ENCODE assay signal across 1 cellular context in the genomic region with DNA sequence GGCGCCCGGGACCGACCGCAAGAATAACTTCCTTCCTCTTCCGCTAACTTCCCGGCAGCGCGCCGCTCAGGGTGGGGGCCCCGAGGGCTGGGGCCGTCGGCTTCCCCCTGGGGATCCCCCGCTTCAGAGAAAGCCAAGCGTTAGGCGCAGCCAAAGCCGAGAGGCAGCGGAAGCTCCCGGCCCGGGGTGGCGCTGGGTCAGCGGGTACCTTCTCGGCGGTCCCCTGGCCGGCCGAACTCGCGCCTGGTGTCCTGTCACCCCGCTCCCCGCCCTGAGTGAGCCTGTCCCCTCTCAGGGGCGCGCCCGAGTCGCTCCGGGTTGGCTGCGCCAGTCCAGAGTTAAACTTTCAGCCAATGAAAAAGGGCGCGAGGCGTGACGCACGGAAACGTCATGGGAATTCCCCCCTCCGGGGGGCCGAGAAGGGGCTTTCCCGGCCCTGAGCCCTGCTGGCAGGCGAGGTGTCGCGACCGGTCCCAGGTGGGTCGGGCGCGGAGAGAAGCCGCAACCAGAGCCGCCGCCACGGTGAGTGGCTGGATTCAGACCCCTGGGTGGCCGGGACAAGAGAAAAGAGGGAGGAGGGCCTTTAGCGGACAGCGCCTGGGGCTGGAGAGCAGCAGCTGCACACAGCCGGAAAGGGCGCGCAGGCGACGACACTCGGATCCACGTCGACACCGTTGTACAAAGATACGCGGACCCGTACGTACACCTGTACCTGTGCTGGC.
A peak's percentile ranks its signal among the peaks of the same experiment; 100 is the strongest.
TF ChIP-seq lines count a peak whose summit lies in the region.

No MANE protein-coding gene starts in this region.

TF ChIP-seq in HepG2, 621 proteins besides CTCF, POLR2A, EP300 and RAD21 (continued from another document and continues in another):
- TF ChIP-seq ZNF841 (CRISPR knock-in tag; IDR thresholded peaks at IDR 0.05; ENCODE audit: borderline replicate concordance), result no peak
- TF ChIP-seq ZNF234 (CRISPR knock-in tag; conservative IDR thresholded peaks at IDR 0.05), result no peak
- TF ChIP-seq ZNF850 (CRISPR knock-in tag; conservative IDR thresholded peaks at IDR 0.05), result no peak
- no peak for TF ChIP-seq ZNF781 (CRISPR knock-in tag; IDR thresholded peaks at IDR 0.05; ENCODE audit: borderline replicate concordance, not compliant biosample characterization)
- no peak for TF ChIP-seq ZSCAN22 (CRISPR knock-in tag; IDR thresholded peaks at IDR 0.05)
- TF ChIP-seq, protein P1, sequence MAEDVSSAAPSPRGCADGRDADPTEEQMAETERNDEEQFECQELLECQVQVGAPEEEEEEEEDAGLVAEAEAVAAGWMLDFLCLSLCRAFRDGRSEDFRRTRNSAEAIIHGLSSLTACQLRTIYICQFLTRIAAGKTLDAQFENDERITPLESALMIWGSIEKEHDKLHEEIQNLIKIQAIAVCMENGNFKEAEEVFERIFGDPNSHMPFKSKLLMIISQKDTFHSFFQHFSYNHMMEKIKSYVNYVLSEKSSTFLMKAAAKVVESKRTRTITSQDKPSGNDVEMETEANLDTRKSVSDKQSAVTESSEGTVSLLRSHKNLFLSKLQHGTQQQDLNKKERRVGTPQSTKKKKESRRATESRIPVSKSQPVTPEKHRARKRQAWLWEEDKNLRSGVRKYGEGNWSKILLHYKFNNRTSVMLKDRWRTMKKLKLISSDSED (CRISPR knock-in tag; IDR thresholded peaks at IDR 0.05), result no peak
- TF ChIP-seq ZNF256 (CRISPR knock-in tag; conservative IDR thresholded peaks at IDR 0.05), result 0 out of 2 replicates have a peak, but pooled peaks have one; percentile 29
- TF ChIP-seq, protein P2, sequence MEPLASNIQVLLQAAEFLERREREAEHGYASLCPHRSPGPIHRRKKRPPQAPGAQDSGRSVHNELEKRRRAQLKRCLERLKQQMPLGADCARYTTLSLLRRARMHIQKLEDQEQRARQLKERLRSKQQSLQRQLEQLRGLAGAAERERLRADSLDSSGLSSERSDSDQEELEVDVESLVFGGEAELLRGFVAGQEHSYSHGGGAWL (CRISPR knock-in tag; IDR thresholded peaks at IDR 0.05), result peak; percentile 81; the same call in 1 of the 2 replicates
- no peak for TF ChIP-seq TMF1 (CRISPR knock-in tag; IDR thresholded peaks at IDR 0.05; ENCODE audit: low read depth)
- peak; percentile 7; the same call in 1 of the 2 replicates for TF ChIP-seq ZNF296 (CRISPR knock-in tag; conservative IDR thresholded peaks at IDR 0.05)
- no peak for TF ChIP-seq MIER2 (CRISPR knock-in tag; IDR thresholded peaks at IDR 0.05)
- no peak for TF ChIP-seq GTF2F1 (IDR thresholded peaks at IDR 0.05; ENCODE audit: low read length)
- TF ChIP-seq, protein P3, sequence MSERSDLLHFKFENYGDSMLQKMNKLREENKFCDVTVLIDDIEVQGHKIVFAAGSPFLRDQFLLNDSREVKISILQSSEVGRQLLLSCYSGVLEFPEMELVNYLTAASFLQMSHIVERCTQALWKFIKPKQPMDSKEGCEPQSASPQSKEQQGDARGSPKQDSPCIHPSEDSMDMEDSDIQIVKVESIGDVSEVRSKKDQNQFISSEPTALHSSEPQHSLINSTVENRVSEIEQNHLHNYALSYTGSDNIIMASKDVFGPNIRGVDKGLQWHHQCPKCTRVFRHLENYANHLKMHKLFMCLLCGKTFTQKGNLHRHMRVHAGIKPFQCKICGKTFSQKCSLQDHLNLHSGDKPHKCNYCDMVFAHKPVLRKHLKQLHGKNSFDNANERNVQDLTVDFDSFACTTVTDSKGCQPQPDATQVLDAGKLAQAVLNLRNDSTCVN (CRISPR knock-in tag; IDR thresholded peaks at IDR 0.05; ENCODE audit: borderline replicate concordance), result no peak; the same call in 1 of the 2 replicates
- TF ChIP-seq, protein P4, sequence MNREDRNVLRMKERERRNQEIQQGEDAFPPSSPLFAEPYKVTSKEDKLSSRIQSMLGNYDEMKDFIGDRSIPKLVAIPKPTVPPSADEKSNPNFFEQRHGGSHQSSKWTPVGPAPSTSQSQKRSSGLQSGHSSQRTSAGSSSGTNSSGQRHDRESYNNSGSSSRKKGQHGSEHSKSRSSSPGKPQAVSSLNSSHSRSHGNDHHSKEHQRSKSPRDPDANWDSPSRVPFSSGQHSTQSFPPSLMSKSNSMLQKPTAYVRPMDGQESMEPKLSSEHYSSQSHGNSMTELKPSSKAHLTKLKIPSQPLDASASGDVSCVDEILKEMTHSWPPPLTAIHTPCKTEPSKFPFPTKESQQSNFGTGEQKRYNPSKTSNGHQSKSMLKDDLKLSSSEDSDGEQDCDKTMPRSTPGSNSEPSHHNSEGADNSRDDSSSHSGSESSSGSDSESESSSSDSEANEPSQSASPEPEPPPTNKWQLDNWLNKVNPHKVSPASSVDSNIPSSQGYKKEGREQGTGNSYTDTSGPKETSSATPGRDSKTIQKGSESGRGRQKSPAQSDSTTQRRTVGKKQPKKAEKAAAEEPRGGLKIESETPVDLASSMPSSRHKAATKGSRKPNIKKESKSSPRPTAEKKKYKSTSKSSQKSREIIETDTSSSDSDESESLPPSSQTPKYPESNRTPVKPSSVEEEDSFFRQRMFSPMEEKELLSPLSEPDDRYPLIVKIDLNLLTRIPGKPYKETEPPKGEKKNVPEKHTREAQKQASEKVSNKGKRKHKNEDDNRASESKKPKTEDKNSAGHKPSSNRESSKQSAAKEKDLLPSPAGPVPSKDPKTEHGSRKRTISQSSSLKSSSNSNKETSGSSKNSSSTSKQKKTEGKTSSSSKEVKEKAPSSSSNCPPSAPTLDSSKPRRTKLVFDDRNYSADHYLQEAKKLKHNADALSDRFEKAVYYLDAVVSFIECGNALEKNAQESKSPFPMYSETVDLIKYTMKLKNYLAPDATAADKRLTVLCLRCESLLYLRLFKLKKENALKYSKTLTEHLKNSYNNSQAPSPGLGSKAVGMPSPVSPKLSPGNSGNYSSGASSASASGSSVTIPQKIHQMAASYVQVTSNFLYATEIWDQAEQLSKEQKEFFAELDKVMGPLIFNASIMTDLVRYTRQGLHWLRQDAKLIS (CRISPR knock-in tag; IDR thresholded peaks at IDR 0.05), result no peak
- peak; percentile 60; the same call in 1 of the 2 replicates for TF ChIP-seq ZSCAN20 (CRISPR knock-in tag; IDR thresholded peaks at IDR 0.05; ENCODE audit: borderline replicate concordance)
- no peak; the same call in 1 of the 2 replicates for TF ChIP-seq KLF6 (CRISPR knock-in tag; IDR thresholded peaks at IDR 0.05)
- TF ChIP-seq ZNF468 (CRISPR knock-in tag; IDR thresholded peaks at IDR 0.05), result no peak
- TF ChIP-seq EZH2 (conservative IDR thresholded peaks at IDR 0.05; ENCODE audit: low read depth, low read length), result no peak
- peak; percentile 76 for TF ChIP-seq RFX5 (IDR thresholded peaks at IDR 0.05; ENCODE audit: low read depth, low read length)
- TF ChIP-seq, protein P5, sequence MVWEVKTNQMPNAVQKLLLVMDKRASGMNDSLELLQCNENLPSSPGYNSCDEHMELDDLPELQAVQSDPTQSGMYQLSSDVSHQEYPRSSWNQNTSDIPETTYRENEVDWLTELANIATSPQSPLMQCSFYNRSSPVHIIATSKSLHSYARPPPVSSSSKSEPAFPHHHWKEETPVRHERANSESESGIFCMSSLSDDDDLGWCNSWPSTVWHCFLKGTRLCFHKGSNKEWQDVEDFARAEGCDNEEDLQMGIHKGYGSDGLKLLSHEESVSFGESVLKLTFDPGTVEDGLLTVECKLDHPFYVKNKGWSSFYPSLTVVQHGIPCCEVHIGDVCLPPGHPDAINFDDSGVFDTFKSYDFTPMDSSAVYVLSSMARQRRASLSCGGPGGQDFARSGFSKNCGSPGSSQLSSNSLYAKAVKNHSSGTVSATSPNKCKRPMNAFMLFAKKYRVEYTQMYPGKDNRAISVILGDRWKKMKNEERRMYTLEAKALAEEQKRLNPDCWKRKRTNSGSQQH (CRISPR knock-in tag; IDR thresholded peaks at IDR 0.05; ENCODE audit: low read depth), result no peak
- no peak for TF ChIP-seq KMT2A (CRISPR knock-in tag; IDR thresholded peaks at IDR 0.05)
- TF ChIP-seq TBP (CRISPR knock-in tag; IDR thresholded peaks at IDR 0.05), result no peak
- no peak for TF ChIP-seq TBL1XR1 (IDR thresholded peaks at IDR 0.05; ENCODE audit: borderline replicate concordance, low read length, partially characterized antibody)
- TF ChIP-seq ERF (CRISPR knock-in tag; IDR thresholded peaks at IDR 0.05), result no peak
- TF ChIP-seq NR2C2 (CRISPR knock-in tag; IDR thresholded peaks at IDR 0.05; ENCODE audit: borderline replicate concordance), result no peak; the same call in 1 of the 2 replicates
- no peak for TF ChIP-seq ZNF792 (CRISPR knock-in tag; IDR thresholded peaks at IDR 0.05)
- TF ChIP-seq ZNF550 (CRISPR knock-in tag; IDR thresholded peaks at IDR 0.05; ENCODE audit: borderline replicate concordance), result no peak
- no peak for TF ChIP-seq ZNF562 (CRISPR knock-in tag; IDR thresholded peaks at IDR 0.05; ENCODE audit: borderline replicate concordance)
- 0 out of 2 replicates have a peak, but pooled peaks have one; percentile 14 for TF ChIP-seq ZNF772 (CRISPR knock-in tag; IDR thresholded peaks at IDR 0.05)
- TF ChIP-seq, protein P6, sequence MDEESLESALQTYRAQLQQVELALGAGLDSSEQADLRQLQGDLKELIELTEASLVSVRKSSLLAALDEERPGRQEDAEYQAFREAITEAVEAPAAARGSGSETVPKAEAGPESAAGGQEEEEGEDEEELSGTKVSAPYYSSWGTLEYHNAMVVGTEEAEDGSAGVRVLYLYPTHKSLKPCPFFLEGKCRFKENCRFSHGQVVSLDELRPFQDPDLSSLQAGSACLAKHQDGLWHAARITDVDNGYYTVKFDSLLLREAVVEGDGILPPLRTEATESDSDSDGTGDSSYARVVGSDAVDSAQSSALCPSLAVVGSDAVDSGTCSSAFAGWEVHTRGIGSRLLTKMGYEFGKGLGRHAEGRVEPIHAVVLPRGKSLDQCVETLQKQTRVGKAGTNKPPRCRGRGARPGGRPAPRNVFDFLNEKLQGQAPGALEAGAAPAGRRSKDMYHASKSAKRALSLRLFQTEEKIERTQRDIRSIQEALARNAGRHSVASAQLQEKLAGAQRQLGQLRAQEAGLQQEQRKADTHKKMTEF (CRISPR knock-in tag; IDR thresholded peaks at IDR 0.05), result peak; percentile 88; the same call in 1 of the 2 replicates
- TF ChIP-seq ZNF678 (CRISPR knock-in tag; IDR thresholded peaks at IDR 0.05), result no peak
- TF ChIP-seq, protein P7, sequence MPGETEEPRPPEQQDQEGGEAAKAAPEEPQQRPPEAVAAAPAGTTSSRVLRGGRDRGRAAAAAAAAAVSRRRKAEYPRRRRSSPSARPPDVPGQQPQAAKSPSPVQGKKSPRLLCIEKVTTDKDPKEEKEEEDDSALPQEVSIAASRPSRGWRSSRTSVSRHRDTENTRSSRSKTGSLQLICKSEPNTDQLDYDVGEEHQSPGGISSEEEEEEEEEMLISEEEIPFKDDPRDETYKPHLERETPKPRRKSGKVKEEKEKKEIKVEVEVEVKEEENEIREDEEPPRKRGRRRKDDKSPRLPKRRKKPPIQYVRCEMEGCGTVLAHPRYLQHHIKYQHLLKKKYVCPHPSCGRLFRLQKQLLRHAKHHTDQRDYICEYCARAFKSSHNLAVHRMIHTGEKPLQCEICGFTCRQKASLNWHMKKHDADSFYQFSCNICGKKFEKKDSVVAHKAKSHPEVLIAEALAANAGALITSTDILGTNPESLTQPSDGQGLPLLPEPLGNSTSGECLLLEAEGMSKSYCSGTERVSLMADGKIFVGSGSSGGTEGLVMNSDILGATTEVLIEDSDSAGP (CRISPR knock-in tag; IDR thresholded peaks at IDR 0.05; ENCODE audit: borderline replicate concordance), result peak; percentile 66; the same call in 1 of the 2 replicates
- TF ChIP-seq, protein P8, sequence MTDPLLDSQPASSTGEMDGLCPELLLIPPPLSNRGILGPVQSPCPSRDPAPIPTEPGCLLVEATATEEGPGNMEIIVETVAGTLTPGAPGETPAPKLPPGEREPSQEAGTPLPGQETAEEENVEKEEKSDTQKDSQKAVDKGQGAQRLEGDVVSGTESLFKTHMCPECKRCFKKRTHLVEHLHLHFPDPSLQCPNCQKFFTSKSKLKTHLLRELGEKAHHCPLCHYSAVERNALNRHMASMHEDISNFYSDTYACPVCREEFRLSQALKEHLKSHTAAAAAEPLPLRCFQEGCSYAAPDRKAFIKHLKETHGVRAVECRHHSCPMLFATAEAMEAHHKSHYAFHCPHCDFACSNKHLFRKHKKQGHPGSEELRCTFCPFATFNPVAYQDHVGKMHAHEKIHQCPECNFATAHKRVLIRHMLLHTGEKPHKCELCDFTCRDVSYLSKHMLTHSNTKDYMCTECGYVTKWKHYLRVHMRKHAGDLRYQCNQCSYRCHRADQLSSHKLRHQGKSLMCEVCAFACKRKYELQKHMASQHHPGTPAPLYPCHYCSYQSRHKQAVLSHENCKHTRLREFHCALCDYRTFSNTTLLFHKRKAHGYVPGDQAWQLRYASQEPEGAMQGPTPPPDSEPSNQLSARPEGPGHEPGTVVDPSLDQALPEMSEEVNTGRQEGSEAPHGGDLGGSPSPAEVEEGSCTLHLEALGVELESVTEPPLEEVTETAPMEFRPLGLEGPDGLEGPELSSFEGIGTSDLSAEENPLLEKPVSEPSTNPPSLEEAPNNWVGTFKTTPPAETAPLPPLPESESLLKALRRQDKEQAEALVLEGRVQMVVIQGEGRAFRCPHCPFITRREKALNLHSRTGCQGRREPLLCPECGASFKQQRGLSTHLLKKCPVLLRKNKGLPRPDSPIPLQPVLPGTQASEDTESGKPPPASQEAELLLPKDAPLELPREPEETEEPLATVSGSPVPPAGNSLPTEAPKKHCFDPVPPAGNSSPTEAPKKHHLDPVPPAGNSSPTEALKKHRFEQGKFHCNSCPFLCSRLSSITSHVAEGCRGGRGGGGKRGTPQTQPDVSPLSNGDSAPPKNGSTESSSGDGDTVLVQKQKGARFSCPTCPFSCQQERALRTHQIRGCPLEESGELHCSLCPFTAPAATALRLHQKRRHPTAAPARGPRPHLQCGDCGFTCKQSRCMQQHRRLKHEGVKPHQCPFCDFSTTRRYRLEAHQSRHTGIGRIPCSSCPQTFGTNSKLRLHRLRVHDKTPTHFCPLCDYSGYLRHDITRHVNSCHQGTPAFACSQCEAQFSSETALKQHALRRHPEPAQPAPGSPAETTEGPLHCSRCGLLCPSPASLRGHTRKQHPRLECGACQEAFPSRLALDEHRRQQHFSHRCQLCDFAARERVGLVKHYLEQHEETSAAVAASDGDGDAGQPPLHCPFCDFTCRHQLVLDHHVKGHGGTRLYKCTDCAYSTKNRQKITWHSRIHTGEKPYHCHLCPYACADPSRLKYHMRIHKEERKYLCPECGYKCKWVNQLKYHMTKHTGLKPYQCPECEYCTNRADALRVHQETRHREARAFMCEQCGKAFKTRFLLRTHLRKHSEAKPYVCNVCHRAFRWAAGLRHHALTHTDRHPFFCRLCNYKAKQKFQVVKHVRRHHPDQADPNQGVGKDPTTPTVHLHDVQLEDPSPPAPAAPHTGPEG (CRISPR knock-in tag; IDR thresholded peaks at IDR 0.05), result no peak
- TF ChIP-seq, protein P9, sequence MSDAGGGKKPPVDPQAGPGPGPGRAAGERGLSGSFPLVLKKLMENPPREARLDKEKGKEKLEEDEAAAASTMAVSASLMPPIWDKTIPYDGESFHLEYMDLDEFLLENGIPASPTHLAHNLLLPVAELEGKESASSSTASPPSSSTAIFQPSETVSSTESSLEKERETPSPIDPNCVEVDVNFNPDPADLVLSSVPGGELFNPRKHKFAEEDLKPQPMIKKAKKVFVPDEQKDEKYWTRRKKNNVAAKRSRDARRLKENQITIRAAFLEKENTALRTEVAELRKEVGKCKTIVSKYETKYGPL (CRISPR knock-in tag; IDR thresholded peaks at IDR 0.05), result 0 out of 2 replicates have a peak, but pooled peaks have one; percentile 54
- no peak for TF ChIP-seq REPIN1 (CRISPR knock-in tag; IDR thresholded peaks at IDR 0.05; ENCODE audit: borderline replicate concordance, low read depth)
- peak in 1 of 2 experiments; percentile 83; a peak in 2 of 4 replicates for TF ChIP-seq KLF16 (CRISPR knock-in tag; IDR thresholded peaks at IDR 0.05)
- TF ChIP-seq CEBPG (CRISPR knock-in tag; IDR thresholded peaks at IDR 0.05), result 0 out of 2 replicates have a peak, but pooled peaks have one; percentile 7
